In genomic region chr12:100115291-100115690, GRCh38 we compare ENCODE assay signal across 23 cellular contexts.
"Had no signal": no experiment of that assay in that cellular context is flagged by ENCODE, and none has a peak within 500 bp of the region (broad histone marks: within the 10 kb centered on the region; RNA-seq: fewer than 3 reads in every experiment).

No MANE protein-coding gene starts in this region.

- H3K27ac Mint-ChIP-seq: mesothelial cell of epicardium had no signal

- H3K4me3 Mint-ChIP-seq: dendritic cell treated with granulocyte-macrophage colony-stimulating factor and Interleukin-4, amounts not matched to agents 40 ng/mL and 50 ng/mL, for 4 days; effector memory CD8-positive, alpha-beta T cell; endodermal cell; mesothelial cell of epicardium had no signal

- ATAC-seq: effector memory CD8-positive, alpha-beta T cell; esophagus mucosa; gastrocnemius medialis; heart right ventricle; left lung; left ventricle myocardium superior; lower lobe of right lung; mucosa of descending colon had no signal

- DNase-seq: colonic mucosa; cortex of kidney; effector CD8-positive, alpha-beta T cell; effector memory CD8-positive, alpha-beta T cell; endodermal cell; erythroblast; esophagus squamous epithelium; foreskin melanocyte; gastrocnemius medialis; glutamatergic neuron; head of caudate nucleus; heart right ventricle; hippocampal formation; left cardiac atrium; left lung; left ventricle myocardium superior; lower lobe of right lung; mesenchymal stem cell; mucosa of descending colon had no signal

- H3K9me3 ChIP-seq: colonic mucosa, gastrocnemius medialis had no signal

- H3K4me1 ChIP-seq: colonic mucosa, lower lobe of right lung had no signal

- H3K27me3 Mint-ChIP-seq: dendritic cell treated with granulocyte-macrophage colony-stimulating factor and Interleukin-4, amounts not matched to agents 40 ng/mL and 50 ng/mL, for 4 days; effector memory CD8-positive, alpha-beta T cell had no signal

- H3K4me3 ChIP-seq: colonic mucosa, esophagus squamous epithelium, gastrocnemius medialis, heart right ventricle, left lung, lower lobe of right lung, mucosa of descending colon had no signal

- H3K27me3 ChIP-seq: colonic mucosa, esophagus squamous epithelium, gastrocnemius medialis, heart right ventricle, left lung had no signal

- H3K36me3 ChIP-seq: colonic mucosa, gastrocnemius medialis, heart right ventricle, left lung, lower lobe of right lung had no signal

- H3K9me3 Mint-ChIP-seq: effector memory CD8-positive, alpha-beta T cell had no signal

- H3K27ac ChIP-seq: colonic mucosa, epithelial cell of prostate, esophagus squamous epithelium, gastrocnemius medialis, heart right ventricle, left lung, lower lobe of right lung had no signal
